8 cellular contexts compared by ENCODE assay signal in the genomic region with DNA sequence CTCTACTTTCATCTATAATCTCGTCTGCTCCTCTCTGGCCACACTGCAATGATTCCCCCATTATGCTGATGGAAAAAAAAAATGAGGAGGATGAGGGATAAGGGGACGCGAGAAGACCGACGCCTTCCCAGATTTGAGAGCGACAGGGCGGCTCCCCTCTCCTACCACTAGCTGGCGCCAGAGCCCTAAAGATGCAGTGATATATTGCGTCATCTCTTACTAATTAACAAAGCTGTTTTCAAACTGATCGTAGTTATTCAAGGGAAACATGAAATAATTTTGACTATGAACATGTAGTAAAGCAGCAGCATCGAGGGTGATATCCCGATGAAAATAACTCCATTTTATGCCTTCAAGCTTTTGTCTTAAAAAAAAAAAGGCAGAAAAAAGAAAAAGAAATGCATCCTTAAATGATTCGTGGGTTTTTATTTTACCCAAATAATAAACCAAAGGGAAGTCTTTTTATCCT. TPM values are rescaled to one million over a fixed set of nuclear protein-coding genes. Genes with fewer than 3 reads are reported as not detected.
A peak's percentile ranks its signal among the peaks of the same experiment; 100 is the strongest.
DNase-seq lines count a peak whose midpoint lies in the region; ATAC-seq and TF ChIP-seq lines count a peak whose summit lies in the region.

No MANE protein-coding gene starts in this region.

- DNase-seq in EL (peak; percentile 80), HAP-1 (ENCODE audit: low spot score in 2 of 2) (peak; percentile 79 to 89), NCI-H1092 (lab: John Stamatoyannopoulos, UW) (peak; percentile 77), SK-N-SH (peak; percentile 78), Right ventricle myocardium inferior (ENCODE audit: missing footprints) (peak; percentile 85), trophoblast cell (peak; percentile 68 to 91), tibial artery (peak; percentile 83 to 89)
- DNase-seq in activated naive CD8-positive, alpha-beta T cell treated with anti-CD3 and anti-CD28 coated beads for 36 hours: peak; percentile 69

- POLR2A ChIA-PET in SK-N-SH (lab: Yijun Ruan, JAX): interaction anchor here (0.7 to 2.2 kb wide), 4 partner anchors 47 to 595 kb away, joined by 3 to 11 read pairs (median 6); partner anchors contain the start of genes HNRNPA3 and NFE2L2

- no peak overlapping the region for H4K91ac ChIP-seq in trophoblast cell (ENCODE audit: low read depth, low read length)

- peak overlapping the region; percentile 39 to 43; a peak in 3 of 4 replicates for H3K27ac ChIP-seq in SK-N-SH (ENCODE audit: low read depth in 2 of 2, low read length in 1 of 2)
- H3K27ac ChIP-seq in trophoblast cell (ENCODE audit: low read depth, low read length): no peak overlapping the region
- H3K27ac ChIP-seq in tibial artery: peak overlapping the region; percentile 87 to 88

- peak overlapping the region; percentile 94 for H2AFZ ChIP-seq in SK-N-SH (ENCODE audit: low read depth)
- H2AFZ ChIP-seq in trophoblast cell (ENCODE audit: insufficient read depth, low read length, poor library complexity): peak overlapping the region; percentile 63

- no peak overlapping the region for H3K18ac ChIP-seq in trophoblast cell (ENCODE audit: low read length)

- no peak overlapping the region for H3K4me3 Mint-ChIP-seq in activated naive CD8-positive, alpha-beta T cell treated with anti-CD3 and anti-CD28 coated beads for 36 hours

- H3K4me2 ChIP-seq in SK-N-SH (peak overlapping the region; percentile 63), trophoblast cell (ENCODE audit: low read length) (peak overlapping the region; percentile 59)

- peaks cover 33% of the 10 kb centered on the region for H3K4me1 Mint-ChIP-seq in activated naive CD8-positive, alpha-beta T cell treated with anti-CD3 and anti-CD28 coated beads for 36 hours

- peak; percentile 100 for TF ChIP-seq CTCF in SK-N-SH (IDR thresholded peaks at IDR 0.05)
- TF ChIP-seq CTCF in tibial artery (IDR thresholded peaks at IDR 0.05): peak; percentile 99 to 100

- H2BK5ac ChIP-seq in trophoblast cell (ENCODE audit: low read depth, low read length, poor library complexity): no peak overlapping the region

- H3K36me3 ChIP-seq in HAP-1 (replicated peaks): no peaks in the 10 kb centered on the region
- no peaks in the 10 kb centered on the region for H3K36me3 ChIP-seq in SK-N-SH (replicated peaks in 1 of 2; ENCODE audit: control insufficient read depth in 1 of 2, insufficient read depth in 2 of 2, low read length in 1 of 2)
- no peaks in the 10 kb centered on the region for H3K36me3 ChIP-seq in trophoblast cell (ENCODE audit: control insufficient read depth in 1 of 2, insufficient read depth in 2 of 2, low read length in 2 of 2)
- no peaks in the 10 kb centered on the region for H3K36me3 ChIP-seq in tibial artery

- peak overlapping the region; percentile 80 for H2BK12ac ChIP-seq in trophoblast cell (ENCODE audit: low read length)

- H3K9me2 ChIP-seq in SK-N-SH: no peaks in the 10 kb centered on the region

- H3K4me3 ChIP-seq in HAP-1 (no peak overlapping the region), SK-N-SH (ENCODE audit: low read depth in 2 of 2, low read length in 1 of 2) (peak overlapping the region; percentile 35 to 59), trophoblast cell (ENCODE audit: low read depth, low read length) (no peak overlapping the region), tibial artery (peak overlapping the region; percentile 45 to 50)

- peak overlapping the region; percentile 47; the same call in 1 of the 2 replicates for H3K9ac ChIP-seq in SK-N-SH
- no peak overlapping the region for H3K9ac ChIP-seq in trophoblast cell (ENCODE audit: low read length)

- TF ChIP-seq RAD21 in SK-N-SH (IDR thresholded peaks at IDR 0.05; ENCODE audit: low read length): peak; percentile 99

- no peaks in the 10 kb centered on the region for H3K9me3 Mint-ChIP-seq in activated naive CD8-positive, alpha-beta T cell treated with anti-CD3 and anti-CD28 coated beads for 36 hours

- no peaks in the 10 kb centered on the region for H3K36me3 Mint-ChIP-seq in activated naive CD8-positive, alpha-beta T cell treated with anti-CD3 and anti-CD28 coated beads for 36 hours

- peaks cover 10% of the 10 kb centered on the region for H3F3A ChIP-seq in SK-N-SH (replicated peaks; ENCODE audit: insufficient read depth)

- H3K79me2 ChIP-seq in SK-N-SH (ENCODE audit: insufficient read depth) (no peaks in the 10 kb centered on the region), trophoblast cell (ENCODE audit: control insufficient read depth, insufficient read depth, low read length, poor library complexity) (peaks cover 3% of the 10 kb centered on the region)

- H3K27ac Mint-ChIP-seq in activated naive CD8-positive, alpha-beta T cell treated with anti-CD3 and anti-CD28 coated beads for 36 hours: no peak overlapping the region

- 9% methylated on average over 13 of the region's 13 CpGs for WGBS in SK-N-SH (ENCODE audit: low lambda C conversion rate)
- WGBS in trophoblast cell (ENCODE audit: extremely low coverage, insufficient coverage, insufficient read length): no CpG with 5 or more reads among the region's 13 CpGs

- intact Hi-C loops in Right ventricle myocardium inferior (cut with DNase I) (loop anchor here (1.0 to 5.0 kb wide), 6 partner anchors 48 to 438 kb away; partner anchors contain the start of gene HNRNPA3), tibial artery (cut with DNase I; ENCODE audit: low total_unique reads) (loop anchor here (2.0 to 10.0 kb wide), 5 partner anchors 48 to 450 kb away; partner anchors contain the start of genes HNRNPA3 and NFE2L2)

- no peak overlapping the region for H3K4ac ChIP-seq in trophoblast cell (ENCODE audit: low read depth, low read length)

- no peak overlapping the region for H3K14ac ChIP-seq in trophoblast cell (ENCODE audit: low read length)

- H3K23ac ChIP-seq in trophoblast cell (ENCODE audit: low read length): no peak overlapping the region

- peak; percentile 91 for ATAC-seq in Right ventricle myocardium inferior

- peak in 1 of 2 experiments; percentile 11; a peak in 1 of 4 replicates for TF ChIP-seq EP300 in SK-N-SH (IDR thresholded peaks at IDR 0.05; ENCODE audit: borderline replicate concordance in 1 of 2, low read depth in 1 of 2, low read length in 1 of 2)

- H3K27me3 Mint-ChIP-seq in activated naive CD8-positive, alpha-beta T cell treated with anti-CD3 and anti-CD28 coated beads for 36 hours: peaks cover 5% of the 10 kb centered on the region

- H3K9me3 ChIP-seq in HAP-1 (no peaks in the 10 kb centered on the region), SK-N-SH (no peaks in the 10 kb centered on the region), trophoblast cell (ENCODE audit: insufficient read depth, low read depth, low read length) (peaks cover 2% of the 10 kb centered on the region), tibial artery (no peaks in the 10 kb centered on the region)

- no peak overlapping the region for H4K8ac ChIP-seq in trophoblast cell (ENCODE audit: low read depth, low read length)

- H3K27me3 ChIP-seq in HAP-1 (ENCODE audit: low read depth): peaks cover 8% of the 10 kb centered on the region; the same call in 1 of the 2 replicates
- no peaks in the 10 kb centered on the region for H3K27me3 ChIP-seq in SK-N-SH (ENCODE audit: insufficient read depth)
- no peaks in the 10 kb centered on the region for H3K27me3 ChIP-seq in trophoblast cell (ENCODE audit: insufficient read depth, low read length)
- H3K27me3 ChIP-seq in tibial artery: no peaks in the 10 kb centered on the region

- H4K12ac ChIP-seq in trophoblast cell (ENCODE audit: low read depth, low read length): no peak overlapping the region

- peaks cover 17% of the 10 kb centered on the region for H3K79me1 ChIP-seq in trophoblast cell (ENCODE audit: low read length)

- H2AK5ac ChIP-seq in trophoblast cell (ENCODE audit: low read length): no peak overlapping the region

- no peak overlapping the region for H2BK120ac ChIP-seq in trophoblast cell (ENCODE audit: insufficient read depth, low read length, poor library complexity)

- CTCF ChIA-PET in SK-N-SH (lab: Yijun Ruan, JAX): interaction anchor here (0.5 to 6.9 kb wide), 120 partner anchors 10 to 1578 kb away, joined by 3 to 121 read pairs (median 5); partner anchors contain the start of genes AGPS, HNRNPA3, HOXD10 and NFE2L2

- in situ Hi-C loops in HAP-1 (cut with MboI; ENCODE audit: low sequenced_read_pairs): loop anchor here (5.0 to 10.0 kb wide), 4 partner anchors 48 to 600 kb away; partner anchors contain the start of gene HNRNPA3

- no peaks in the 10 kb centered on the region for H4K20me1 ChIP-seq in SK-N-SH (ENCODE audit: insufficient read depth)

- H3K4me1 ChIP-seq in HAP-1: peaks cover 27% of the 10 kb centered on the region
- H3K4me1 ChIP-seq in SK-N-SH (ENCODE audit: control insufficient read depth in 1 of 2, insufficient read depth in 2 of 2, low read depth in 1 of 2, low read length in 1 of 2): peaks cover 12 to 24% of the 10 kb centered on the region in 2 experiments; a peak in 3 of 4 replicates
- H3K4me1 ChIP-seq in trophoblast cell (ENCODE audit: control insufficient read depth in 1 of 2, insufficient read depth in 2 of 2, low read length in 2 of 2): peaks cover 7 to 16% of the 10 kb centered on the region in 2 experiments
- H3K4me1 ChIP-seq in tibial artery: peaks cover 0 to 26% (median 13%) of the 10 kb centered on the region in 4 donors

TF ChIP-seq in SK-N-SH, 30 proteins besides CTCF, POLR2A, EP300 and RAD21 (continues in another document):
- TF ChIP-seq GABPA (IDR thresholded peaks at IDR 0.05; ENCODE audit: low read depth): no peak
- peak; percentile 35; the same call in 1 of the 2 replicates for TF ChIP-seq YY1 (IDR thresholded peaks at IDR 0.05; ENCODE audit: low read depth)

RNA-seq across cellular contexts. Expression of gene HNRNPA3, which starts 48.0 kb away (rescaled TPM):
- polyA plus RNA-seq in SK-N-SH (2012; rRNA removed): 86.5 and 102 TPM in 2 replicates
- polyA plus RNA-seq in SK-N-SH (2012; cell fraction: cytosol; rRNA removed): 125 and 185 TPM in 2 replicates
- polyA plus RNA-seq in SK-N-SH (2012; cell fraction: nucleus; rRNA removed): 58.1 and 110 TPM in 2 replicates
- total RNA-seq in activated naive CD8-positive, alpha-beta T cell treated with anti-CD3 and anti-CD28 coated beads for 36 hours: 100 to 1,000 TPM; 253 to 254 TPM
- total RNA-seq in Right ventricle myocardium inferior: 66.6 TPM
- 339 and 340 TPM in 2 replicates for polyA plus RNA-seq in trophoblast cell (2013)

Comparison
In these comparisons a context has a peak if more than half of its experiments do, and no peak if none do; other contexts are left out.
1. H3K4me3 ChIP-seq: peak in SK-N-SH (2 of 2) and tibial artery (2 of 2); none in HAP-1 (single experiment) and trophoblast cell (single experiment).
2. Peak in every context shown above with its lines, with median percentiles within 50 percentile points of each other: DNase-seq.